In the genomic region with DNA sequence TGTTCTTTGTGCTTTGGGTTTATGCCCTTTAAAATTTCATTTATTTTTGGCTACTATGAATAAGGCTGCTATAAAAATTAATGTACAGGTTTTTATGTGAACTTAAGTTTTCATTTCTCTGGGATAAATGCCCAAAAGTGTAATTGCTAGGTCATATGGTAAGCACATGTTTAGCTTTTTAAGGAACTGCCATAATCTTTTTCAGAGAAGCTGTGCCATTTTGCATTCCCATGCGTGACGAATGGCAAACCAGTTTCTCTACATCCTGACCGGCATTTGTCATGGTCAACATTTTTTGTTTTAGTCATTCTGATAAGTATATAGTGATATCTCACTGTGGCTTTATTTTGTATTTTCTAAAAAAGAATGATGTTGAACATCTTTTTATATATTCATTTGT, we compare ENCODE assay signal across 20 cellular contexts.
"Had no signal": no experiment of that assay in that cellular context is flagged by ENCODE, and none has a peak within 500 bp of the region (broad histone marks: within the 10 kb centered on the region; RNA-seq: fewer than 3 reads in every experiment).

No MANE protein-coding gene starts in this region.

- H3K4me3 ChIP-seq: body of pancreas, gastroesophageal sphincter, hepatocyte, psoas muscle, upper lobe of right lung had no signal

- DNase-seq: activated CD4-positive, alpha-beta T cell treated with anti-CD3 and anti-CD28 coated beads for 48 hours; activated CD8-positive, alpha-beta memory T cell treated with anti-CD3 and anti-CD28 coated beads, Interleukin-2, amount 50 U/mL, for 48 hours; activated CD8-positive, alpha-beta T cell treated with anti-CD3 and anti-CD28 coated beads, Interleukin-2, amount 10 ng/mL, durations not matched to agents 7 days and 5 days; activated naive CD4-positive, alpha-beta T cell treated with anti-CD3 and anti-CD28 coated beads for 36 hours; body of pancreas; cortex of kidney; effector CD8-positive, alpha-beta T cell; left ventricle myocardium superior; mesendoderm; occipital lobe; psoas muscle; stimulated activated CD4-positive, alpha-beta T cell treated with anti-CD3 and anti-CD28 coated beads, Interleukin-12 subunit alpha, Interleukin-12 subunit beta, amount 100 ng/mL, for 4 hours; stimulated activated naive CD4-positive, alpha-beta T cell; T-helper 17 cell; upper lobe of right lung had no signal

- H3K36me3 ChIP-seq: gastroesophageal sphincter, upper lobe of right lung had no signal

- H3K4me1 ChIP-seq: upper lobe of right lung had no signal

- H2AFZ ChIP-seq: hepatocyte had no signal

- H3K4me2 ChIP-seq: hepatocyte had no signal

- H3K79me2 ChIP-seq: hepatocyte had no signal

- H3K27me3 ChIP-seq: body of pancreas, gastroesophageal sphincter, hepatocyte, upper lobe of right lung had no signal

- H3K27ac ChIP-seq: body of pancreas, epithelial cell of prostate, gastroesophageal sphincter, hepatocyte, psoas muscle, upper lobe of right lung had no signal

- H3K9me3 ChIP-seq: body of pancreas, gastroesophageal sphincter, upper lobe of right lung had no signal

- ATAC-seq: activated CD8-positive, alpha-beta T cell treated with anti-CD3 and anti-CD28 coated beads, Interleukin-2, amount 10 ng/mL, durations not matched to agents 7 days and 5 days; body of pancreas; gastroesophageal sphincter; left ventricle myocardium superior; psoas muscle; sciatic nerve; T-helper 17 cell; upper lobe of right lung; WTC11 had no signal
